1 cellular context compared by ENCODE assay signal in the genomic region with DNA sequence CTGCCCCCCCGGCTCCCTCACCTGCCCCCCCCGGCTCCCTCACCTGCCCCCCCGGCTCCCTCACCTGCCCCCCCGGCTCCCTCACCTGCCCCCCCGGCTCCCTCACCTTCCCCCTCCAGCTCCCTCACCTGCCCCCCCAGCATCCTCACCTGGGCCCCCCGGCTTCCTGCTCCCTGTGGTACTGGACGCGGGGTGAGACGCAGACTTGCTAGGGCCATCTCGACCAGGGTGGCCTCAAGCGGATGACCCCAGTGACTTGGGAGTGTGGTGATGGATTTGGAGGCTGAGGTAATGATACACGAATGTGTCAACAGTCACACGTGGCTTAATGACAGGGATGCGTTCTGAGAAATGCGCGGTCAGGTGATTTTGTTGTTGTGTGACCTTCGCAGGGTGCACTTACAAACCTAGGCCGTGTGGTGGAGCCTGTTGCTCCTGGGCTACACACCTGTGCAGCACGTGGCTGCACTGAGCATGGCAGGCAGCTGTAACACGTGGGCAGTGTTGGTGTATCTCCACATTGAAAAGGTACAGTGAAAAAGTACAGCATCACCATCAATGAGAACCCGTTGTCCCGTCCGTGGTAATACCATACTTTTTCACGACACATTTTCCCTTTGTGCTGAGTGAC.
A peak's percentile ranks its signal among the peaks of the same experiment; 100 is the strongest.
TF ChIP-seq lines count a peak whose summit lies in the region.

No MANE protein-coding gene starts in this region.

TF ChIP-seq in K562, 482 proteins besides CTCF, POLR2A, EP300 and RAD21 (continued from another document):
- TF ChIP-seq MGA (IDR thresholded peaks at IDR 0.05) (peak; percentile 57), MYC (IDR thresholded peaks at IDR 0.05; ENCODE audit: low read depth, low read length) (peak; percentile 49; the same call in 1 of the 2 replicates), MYC (CRISPR knock-in tag; IDR thresholded peaks at IDR 0.05; ENCODE audit: borderline replicate concordance, low read depth) (no peak), E2F6 (IDR thresholded peaks at IDR 0.05; ENCODE audit: borderline replicate concordance in 1 of 2, extremely low read depth in 1 of 2, insufficient read depth in 1 of 2, insufficient read length in 1 of 2, low read depth in 1 of 2, low read length in 1 of 2, poor library complexity in 1 of 2, severe bottlenecking in 1 of 2) (peak in 1 of 2 experiments; percentile 60)
- TF ChIP-seq, protein P1, sequence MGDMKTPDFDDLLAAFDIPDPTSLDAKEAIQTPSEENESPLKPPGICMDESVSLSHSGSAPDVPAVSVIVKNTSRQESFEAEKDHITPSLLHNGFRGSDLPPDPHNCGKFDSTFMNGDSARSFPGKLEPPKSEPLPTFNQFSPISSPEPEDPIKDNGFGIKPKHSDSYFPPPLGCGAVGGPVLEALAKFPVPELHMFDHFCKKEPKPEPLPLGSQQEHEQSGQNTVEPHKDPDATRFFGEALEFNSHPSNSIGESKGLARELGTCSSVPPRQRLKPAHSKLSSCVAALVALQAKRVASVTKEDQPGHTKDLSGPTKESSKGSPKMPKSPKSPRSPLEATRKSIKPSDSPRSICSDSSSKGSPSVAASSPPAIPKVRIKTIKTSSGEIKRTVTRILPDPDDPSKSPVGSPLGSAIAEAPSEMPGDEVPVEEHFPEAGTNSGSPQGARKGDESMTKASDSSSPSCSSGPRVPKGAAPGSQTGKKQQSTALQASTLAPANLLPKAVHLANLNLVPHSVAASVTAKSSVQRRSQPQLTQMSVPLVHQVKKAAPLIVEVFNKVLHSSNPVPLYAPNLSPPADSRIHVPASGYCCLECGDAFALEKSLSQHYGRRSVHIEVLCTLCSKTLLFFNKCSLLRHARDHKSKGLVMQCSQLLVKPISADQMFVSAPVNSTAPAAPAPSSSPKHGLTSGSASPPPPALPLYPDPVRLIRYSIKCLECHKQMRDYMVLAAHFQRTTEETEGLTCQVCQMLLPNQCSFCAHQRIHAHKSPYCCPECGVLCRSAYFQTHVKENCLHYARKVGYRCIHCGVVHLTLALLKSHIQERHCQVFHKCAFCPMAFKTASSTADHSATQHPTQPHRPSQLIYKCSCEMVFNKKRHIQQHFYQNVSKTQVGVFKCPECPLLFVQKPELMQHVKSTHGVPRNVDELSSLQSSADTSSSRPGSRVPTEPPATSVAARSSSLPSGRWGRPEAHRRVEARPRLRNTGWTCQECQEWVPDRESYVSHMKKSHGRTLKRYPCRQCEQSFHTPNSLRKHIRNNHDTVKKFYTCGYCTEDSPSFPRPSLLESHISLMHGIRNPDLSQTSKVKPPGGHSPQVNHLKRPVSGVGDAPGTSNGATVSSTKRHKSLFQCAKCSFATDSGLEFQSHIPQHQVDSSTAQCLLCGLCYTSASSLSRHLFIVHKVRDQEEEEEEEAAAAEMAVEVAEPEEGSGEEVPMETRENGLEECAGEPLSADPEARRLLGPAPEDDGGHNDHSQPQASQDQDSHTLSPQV (IDR thresholded peaks at IDR 0.05) = no peak
- TF ChIP-seq, protein P2, sequence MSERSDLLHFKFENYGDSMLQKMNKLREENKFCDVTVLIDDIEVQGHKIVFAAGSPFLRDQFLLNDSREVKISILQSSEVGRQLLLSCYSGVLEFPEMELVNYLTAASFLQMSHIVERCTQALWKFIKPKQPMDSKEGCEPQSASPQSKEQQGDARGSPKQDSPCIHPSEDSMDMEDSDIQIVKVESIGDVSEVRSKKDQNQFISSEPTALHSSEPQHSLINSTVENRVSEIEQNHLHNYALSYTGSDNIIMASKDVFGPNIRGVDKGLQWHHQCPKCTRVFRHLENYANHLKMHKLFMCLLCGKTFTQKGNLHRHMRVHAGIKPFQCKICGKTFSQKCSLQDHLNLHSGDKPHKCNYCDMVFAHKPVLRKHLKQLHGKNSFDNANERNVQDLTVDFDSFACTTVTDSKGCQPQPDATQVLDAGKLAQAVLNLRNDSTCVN (CRISPR knock-in tag; IDR thresholded peaks at IDR 0.05) = no peak
- TF ChIP-seq, protein P3, sequence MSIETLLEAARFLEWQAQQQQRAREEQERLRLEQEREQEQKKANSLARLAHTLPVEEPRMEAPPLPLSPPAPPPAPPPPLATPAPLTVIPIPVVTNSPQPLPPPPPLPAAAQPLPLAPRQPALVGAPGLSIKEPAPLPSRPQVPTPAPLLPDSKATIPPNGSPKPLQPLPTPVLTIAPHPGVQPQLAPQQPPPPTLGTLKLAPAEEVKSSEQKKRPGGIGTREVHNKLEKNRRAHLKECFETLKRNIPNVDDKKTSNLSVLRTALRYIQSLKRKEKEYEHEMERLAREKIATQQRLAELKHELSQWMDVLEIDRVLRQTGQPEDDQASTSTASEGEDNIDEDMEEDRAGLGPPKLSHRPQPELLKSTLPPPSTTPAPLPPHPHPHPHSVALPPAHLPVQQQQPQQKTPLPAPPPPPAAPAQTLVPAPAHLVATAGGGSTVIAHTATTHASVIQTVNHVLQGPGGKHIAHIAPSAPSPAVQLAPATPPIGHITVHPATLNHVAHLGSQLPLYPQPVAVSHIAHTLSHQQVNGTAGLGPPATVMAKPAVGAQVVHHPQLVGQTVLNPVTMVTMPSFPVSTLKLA (conservative IDR thresholded peaks at IDR 0.05) = 0 out of 4 replicates have a peak, but pooled peaks of 1 of the 2 experiments have one; percentile 27
- TF ChIP-seq, protein P4, sequence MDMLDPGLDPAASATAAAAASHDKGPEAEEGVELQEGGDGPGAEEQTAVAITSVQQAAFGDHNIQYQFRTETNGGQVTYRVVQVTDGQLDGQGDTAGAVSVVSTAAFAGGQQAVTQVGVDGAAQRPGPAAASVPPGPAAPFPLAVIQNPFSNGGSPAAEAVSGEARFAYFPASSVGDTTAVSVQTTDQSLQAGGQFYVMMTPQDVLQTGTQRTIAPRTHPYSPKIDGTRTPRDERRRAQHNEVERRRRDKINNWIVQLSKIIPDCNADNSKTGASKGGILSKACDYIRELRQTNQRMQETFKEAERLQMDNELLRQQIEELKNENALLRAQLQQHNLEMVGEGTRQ (CRISPR knock-in tag; IDR thresholded peaks at IDR 0.05) = peak; percentile 37
TF ChIP-seq in K562: peak in this region for 6.
